ENCODE assay signal across 33 cellular contexts in genomic region chr4:176856421-176856820, GRCh38.
"Had no signal": no experiment of that assay in that cellular context is flagged by ENCODE, and none has a peak within 500 bp of the region (broad histone marks: within the 10 kb centered on the region; RNA-seq: fewer than 3 reads in every experiment).

No MANE protein-coding gene starts in this region.

- ATAC-seq: activated CD8-positive, alpha-beta memory T cell treated with anti-CD3 and anti-CD28 coated beads, Interleukin-2, amount 10 ng/mL, durations not matched to agents 7 days and 5 days; PC-3; Right ventricle myocardium inferior had no signal

- H3K27me3 Mint-ChIP-seq: activated CD4-positive, alpha-beta memory T cell treated with anti-CD3 and anti-CD28 coated beads, Interleukin-2, amount 10 ng/mL, durations not matched to agents 7 days and 5 days; activated CD8-positive, alpha-beta memory T cell treated with anti-CD3 and anti-CD28 coated beads, Interleukin-2, amount 10 ng/mL, durations not matched to agents 7 days and 5 days; activated naive CD8-positive, alpha-beta T cell treated with anti-CD3 and anti-CD28 coated beads for 36 hours had no signal

- H3K4me1 ChIP-seq: Peyer's patch had no signal

- H3K36me3 ChIP-seq: brain microvascular endothelial cell, MG63, Peyer's patch, WERI-Rb-1 had no signal

- H3K27ac ChIP-seq: brain microvascular endothelial cell, Peyer's patch, RWPE1, WERI-Rb-1 had no signal

- H3K36me3 Mint-ChIP-seq: activated CD8-positive, alpha-beta memory T cell treated with anti-CD3 and anti-CD28 coated beads, Interleukin-2, amount 10 ng/mL, durations not matched to agents 7 days and 5 days; activated naive CD8-positive, alpha-beta T cell treated with anti-CD3 and anti-CD28 coated beads for 36 hours had no signal

- H3K4me1 Mint-ChIP-seq: activated CD4-positive, alpha-beta memory T cell treated with anti-CD3 and anti-CD28 coated beads, Interleukin-2, amount 10 ng/mL, durations not matched to agents 7 days and 5 days; activated CD8-positive, alpha-beta memory T cell treated with anti-CD3 and anti-CD28 coated beads, Interleukin-2, amount 10 ng/mL, durations not matched to agents 7 days and 5 days; activated naive CD8-positive, alpha-beta T cell treated with anti-CD3 and anti-CD28 coated beads for 36 hours had no signal

- H3K27ac Mint-ChIP-seq: activated CD4-positive, alpha-beta memory T cell treated with anti-CD3 and anti-CD28 coated beads, Interleukin-2, amount 10 ng/mL, durations not matched to agents 7 days and 5 days; activated CD8-positive, alpha-beta memory T cell treated with anti-CD3 and anti-CD28 coated beads, Interleukin-2, amount 10 ng/mL, durations not matched to agents 7 days and 5 days; activated naive CD8-positive, alpha-beta T cell treated with anti-CD3 and anti-CD28 coated beads for 36 hours had no signal

- H3K9me3 ChIP-seq: Peyer's patch had no signal

- H3K27me3 ChIP-seq: brain microvascular endothelial cell, MG63, Peyer's patch had no signal

- H3K4me3 Mint-ChIP-seq: activated CD4-positive, alpha-beta memory T cell treated with anti-CD3 and anti-CD28 coated beads, Interleukin-2, amount 10 ng/mL, durations not matched to agents 7 days and 5 days; activated CD8-positive, alpha-beta memory T cell treated with anti-CD3 and anti-CD28 coated beads, Interleukin-2, amount 10 ng/mL, durations not matched to agents 7 days and 5 days; activated naive CD8-positive, alpha-beta T cell treated with anti-CD3 and anti-CD28 coated beads for 36 hours had no signal

- DNase-seq: activated CD4-positive, alpha-beta memory T cell treated with anti-CD3 and anti-CD28 coated beads, Interleukin-2, amount 10 ng/mL, durations not matched to agents 7 days and 5 days; activated CD4-positive, alpha-beta T cell treated with anti-CD3 and anti-CD28 coated beads for 1 hour; activated CD4-positive, alpha-beta T cell treated with anti-CD3 and anti-CD28 coated beads for 48 hours; activated CD4-positive, CD25-positive, alpha-beta regulatory T cell; activated CD8-positive, alpha-beta memory T cell treated with anti-CD3 and anti-CD28 coated beads for 24 hours; activated CD8-positive, alpha-beta memory T cell treated with anti-CD3 and anti-CD28 coated beads, Interleukin-2, amount 10 ng/mL, durations not matched to agents 7 days and 5 days; activated CD8-positive, alpha-beta memory T cell treated with anti-CD3 and anti-CD28 coated beads, Interleukin-2, amount 50 U/mL, for 48 hours; activated effector memory CD4-positive, alpha-beta T cell treated with Interleukin-2 at 50 U/mL for 16 hours; activated naive CD4-positive, alpha-beta T cell treated with anti-CD3 and anti-CD28 coated beads, Interleukin-2, amount 50 U/mL, for 16 hours; activated naive CD8-positive, alpha-beta T cell treated with anti-CD3 and anti-CD28 coated beads for 36 hours; activated T-cell treated with anti-CD3 and anti-CD28 coated beads, Interleukin-2, amount 50 U/mL, for 48 hours; amniotic stem cell; aorta; brain microvascular endothelial cell; central memory CD4-positive, alpha-beta T cell; Kasumi-1; KG1; MG63; NCI-H1048; NCI-H1105 treated with DMSO at 0.1 percent for 48 hours; NCI-H1436; NCI-H1694 treated with DMSO at 0.1 percent for 48 hours; NCI-H2029; NCI-H345; NCI-H526 treated with DMSO at 0.1 percent for 48 hours; NCI-H774; PC-3; Peyer's patch; SIG-M5; T1000; WERI-Rb-1 had no signal

- H3K4me3 ChIP-seq: MG63, Peyer's patch had no signal

- H3K9me3 Mint-ChIP-seq: activated CD4-positive, alpha-beta memory T cell treated with anti-CD3 and anti-CD28 coated beads, Interleukin-2, amount 10 ng/mL, durations not matched to agents 7 days and 5 days had no signal
